Comparison of ENCODE assay signal across 16 cellular contexts in the genomic region with DNA sequence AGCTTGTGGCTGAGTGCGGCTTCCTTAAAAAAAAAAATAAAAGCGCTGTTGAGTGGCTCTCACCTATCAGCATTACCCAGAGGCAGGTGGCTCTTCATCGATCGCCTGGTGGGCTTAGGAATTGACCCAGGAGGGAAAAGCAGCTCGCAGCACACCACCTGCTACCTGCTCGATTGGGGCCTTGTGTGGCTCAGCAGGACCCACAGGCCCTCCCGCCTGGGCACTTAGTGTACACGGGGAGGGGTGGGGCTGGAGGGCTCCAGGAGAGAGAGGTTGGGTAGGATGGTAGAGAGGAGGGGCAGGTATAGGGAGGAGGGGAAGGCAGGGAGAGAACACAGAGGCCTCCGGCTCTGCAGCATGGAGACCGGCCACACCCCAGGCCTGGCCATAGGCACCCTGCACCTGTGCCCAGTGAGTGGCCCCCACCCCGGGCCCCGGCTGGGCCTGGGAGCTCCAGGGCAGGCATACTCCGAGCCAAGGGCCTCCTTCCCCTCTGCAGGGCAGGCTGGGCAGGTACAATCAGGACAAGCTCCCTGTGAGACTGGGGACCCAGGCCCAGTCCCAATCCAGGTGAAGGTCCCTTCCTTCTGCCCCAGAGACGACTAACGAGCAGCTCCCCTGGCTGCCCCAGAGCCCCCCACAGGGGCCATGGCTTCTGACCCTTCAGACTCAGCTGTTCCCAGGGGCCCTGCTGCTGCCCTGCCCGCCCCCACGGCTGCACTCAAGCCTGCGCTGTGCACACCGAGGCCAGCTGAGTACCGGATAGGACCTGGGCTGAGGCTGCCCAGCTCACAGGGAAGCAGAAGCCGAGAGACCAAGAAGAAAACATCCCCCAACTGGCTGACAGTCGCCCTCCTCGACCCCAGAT.
DNase-seq lines count a peak whose midpoint lies in the region; ATAC-seq and TF ChIP-seq lines count a peak whose summit lies in the region.
"Had no signal": no experiment of that assay in that cellular context is flagged by ENCODE, and none has a peak within 500 bp of the region (broad histone marks: within the 10 kb centered on the region; RNA-seq: fewer than 3 reads in every experiment).

No MANE protein-coding gene starts in this region.

- no peak overlapping the region for H3K27ac ChIP-seq in heart right ventricle
- H3K27ac ChIP-seq: adrenal gland, pancreas, SK-N-MC, vagina, VCaP had no signal

- DNase-seq in heart right ventricle (no peak), cardiac septum (ENCODE audit: low spot score) (no peak), NCI-H524 treated with DMSO at 0.1 percent for 48 hours (lab: John Stamatoyannopoulos, UW) (peak; percentile 75), mucosa of descending colon (peak in 2 of 3 donors; percentile 13 to 39), GM13977 (ENCODE audit: low spot score) (no peak), G401 (ENCODE audit: low spot score) (no peak)
- no peak for DNase-seq in effector CD8-positive, alpha-beta T cell (lab: John Stamatoyannopoulos, UW)
- DNase-seq: adrenal gland, AML-193, cortex of kidney, mesenchymal stem cell had no signal

- TF ChIP-seq CTCF in heart right ventricle (IDR thresholded peaks at IDR 0.05), result no peak
- no peak for TF ChIP-seq CTCF in mucosa of descending colon (IDR thresholded peaks at IDR 0.05)
- no peak for TF ChIP-seq CTCF in GM13977 (IDR thresholded peaks at IDR 0.05; ENCODE audit: extremely low read depth, insufficient read depth, missing control alignments)

- in situ Hi-C loops in GM13977 (cut with MboI; ENCODE audit: low pct_unique_long_range_greater_than_20kb, low sequenced_read_pairs, unreplicated experiment) (no loop called here), G401 (cut with HindIII; ENCODE audit: low sequenced_read_pairs) (no loop called here)

- H3K36me3 ChIP-seq in heart right ventricle, result peaks cover 0 to 5% (median 0%) of the 10 kb centered on the region in 9 donors
- no peaks in the 10 kb centered on the region for H3K36me3 ChIP-seq in mucosa of descending colon (ENCODE audit: low read depth)
- H3K36me3 ChIP-seq: adrenal gland, pancreas, vagina had no signal

- ATAC-seq in heart right ventricle (peak in 6 of 8 donors; percentile 11 to 68 (median 46)), mucosa of descending colon (peak; percentile 68), GM18511 (IDR thresholded peaks at IDR 0.05; ENCODE audit: unreplicated experiment) (no peak)

- H3K9me3 ChIP-seq in heart right ventricle (peaks cover 0 to 27% (median 7%) of the 10 kb centered on the region in 11 donors), mucosa of descending colon (no peaks in the 10 kb centered on the region)
- H3K9me3 ChIP-seq: adrenal gland, pancreas had no signal

- WGBS in heart right ventricle, 2 donors, result 75 to 76% methylated on average over 22 of the region's 23 CpGs

- no peaks in the 10 kb centered on the region for H3K27me3 ChIP-seq in heart right ventricle
- H3K27me3 ChIP-seq: adrenal gland, pancreas, vagina had no signal

- intact Hi-C loops in heart right ventricle (cut with DNase I), result loop anchor here in 1 of 10 donors (1.0 kb wide), 1 partner anchor 156 kb away; no protein-coding TSS in a partner anchor
- intact Hi-C loops in cardiac septum (cut with DNase I), result no loop called here
- intact Hi-C loops in mucosa of descending colon (cut with DNase I, micrococcal nuclease), result no loop called here

- no peak overlapping the region for H3K4me3 ChIP-seq in heart right ventricle
- H3K4me3 ChIP-seq in mucosa of descending colon, result no peak overlapping the region
- H3K4me3 ChIP-seq: adrenal gland, pancreas, SK-N-MC, vagina had no signal

- H3K4me1 ChIP-seq in heart right ventricle, result peaks cover 0 to 5% (median 0%) of the 10 kb centered on the region in 9 donors
- no peaks in the 10 kb centered on the region for H3K4me1 ChIP-seq in mucosa of descending colon (ENCODE audit: low read depth)
- H3K4me1 ChIP-seq: adrenal gland, pancreas had no signal

Comparison
In these comparisons a context has a peak if more than half of its experiments do, and no peak if none do; other contexts are left out.
1. DNase-seq: peak in NCI-H524 treated with DMSO at 0.1 percent for 48 hours (single experiment) and mucosa of descending colon (2 of 3); none in heart right ventricle (0 of 2), cardiac septum (single experiment), effector CD8-positive, alpha-beta T cell (single experiment), GM13977 (single experiment) and G401 (single experiment).